ENCODE assay signal across 9 cellular contexts in genomic region chr6:96433950-96434349, GRCh38.
"Had no signal": no experiment of that assay in that cellular context is flagged by ENCODE, and none has a peak within 500 bp of the region (broad histone marks: within the 10 kb centered on the region; RNA-seq: fewer than 3 reads in every experiment).

No MANE protein-coding gene starts in this region.

- H2AFZ ChIP-seq: GM23248 had no signal

- H3K4me3 ChIP-seq: GM23248, HAP-1 had no signal

- H3K36me3 ChIP-seq: HAP-1 had no signal

- H3K9me3 ChIP-seq: HAP-1 had no signal

- DNase-seq: GM23248, GOT3, H7, HFFc6, KBM-7 had no signal

- H3K27ac Mint-ChIP-seq: HFFc6, IgD-negative memory B cell had no signal

- H3K4me1 ChIP-seq: HAP-1 had no signal

- ATAC-seq: HCT116, HepG2 had no signal

- H3K27ac ChIP-seq: GM23248 had no signal

- H3K27me3 Mint-ChIP-seq: IgD-negative memory B cell had no signal

- H3K4me3 Mint-ChIP-seq: HFFc6, IgD-negative memory B cell had no signal

- H3K4me1 Mint-ChIP-seq: IgD-negative memory B cell had no signal

- H3K9ac ChIP-seq: GM23248 had no signal
